Comparison of ENCODE assay signal across 17 cellular contexts in the genomic region with DNA sequence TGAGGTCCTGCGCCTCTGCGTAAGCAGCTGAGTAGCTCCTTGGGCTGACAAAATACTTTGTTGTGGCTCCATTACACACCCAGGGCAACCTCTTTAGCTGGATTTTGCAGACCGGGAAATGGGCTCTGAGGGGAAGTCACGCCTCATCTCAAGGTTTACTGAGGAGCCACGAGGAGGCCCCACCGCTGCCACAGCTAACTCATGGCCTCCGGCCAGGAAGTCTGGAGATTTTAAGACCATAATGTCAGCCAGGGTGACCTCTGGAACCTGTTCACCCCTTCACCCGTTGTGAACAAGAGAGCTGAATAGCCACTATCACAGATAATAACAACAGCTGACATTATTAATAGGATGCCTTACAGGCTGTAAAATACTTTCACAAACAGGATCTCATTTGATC.
DNase-seq lines count a peak whose midpoint lies in the region; ATAC-seq and TF ChIP-seq lines count a peak whose summit lies in the region.
"Had no signal": no experiment of that assay in that cellular context is flagged by ENCODE, and none has a peak within 500 bp of the region (broad histone marks: within the 10 kb centered on the region; RNA-seq: fewer than 3 reads in every experiment).

No MANE protein-coding gene starts in this region.

- TF ChIP-seq EP300 in gastroesophageal sphincter (IDR thresholded peaks at IDR 0.05), result no peak

- no peaks in the 10 kb centered on the region for H4K20me1 ChIP-seq in PC-3 (ENCODE audit: low read length)
- H4K20me1 ChIP-seq: BLaER1 treated with 17β-estradiol and CSF1 and Interleukin-3, amounts not matched to agents 10 nM and 100 nM had no signal

- H3K9me2 ChIP-seq in PC-3 (replicated peaks; ENCODE audit: low read length), result no peaks in the 10 kb centered on the region

- peak overlapping the region; percentile 84 for H3K4me2 ChIP-seq in PC-3 (ENCODE audit: low read length)
- H3K4me2 ChIP-seq: BLaER1 treated with 17β-estradiol and CSF1 and Interleukin-3, amounts not matched to agents 10 nM and 100 nM had no signal

- H3K9me3 ChIP-seq in PC-3 (ENCODE audit: low read length) (no peaks in the 10 kb centered on the region), gastroesophageal sphincter (no peaks in the 10 kb centered on the region)
- H3K9me3 ChIP-seq: BLaER1 treated with 17β-estradiol and CSF1 and Interleukin-3, amounts not matched to agents 10 nM and 100 nM had no signal

- CTCF ChIA-PET in PC-3 (lab: Charles Lee), result no interaction called here

- intact Hi-C loops in PC-3 (cut with micrococcal nuclease), result loop anchor here (5.0 kb wide), 1 partner anchor 76 kb away; no protein-coding TSS in a partner anchor

- H3K79me2 ChIP-seq in PC-3 (ENCODE audit: low read length), result no peaks in the 10 kb centered on the region

- ATAC-seq in PC-3, result peak; percentile 68
- ATAC-seq in left lobe of liver, result peak; percentile 27
- ATAC-seq in gastroesophageal sphincter, result no peak
- no peak for ATAC-seq in HG02852 (IDR thresholded peaks at IDR 0.05; ENCODE audit: unreplicated experiment)
- ATAC-seq: CD8-positive, alpha-beta T cell; Panc1 had no signal

- DNase-seq in NCI-H82 (lab: John Stamatoyannopoulos, UW), result peak; percentile 58
- DNase-seq in NCI-H82 treated with DMSO at 0.1 percent for 48 hours (lab: John Stamatoyannopoulos, UW; ENCODE audit: unreplicated experiment), result no peak
- peak; percentile 64 for DNase-seq in PC-3
- peak; percentile 49 for DNase-seq in left lobe of liver (ENCODE audit: low spot score)
- peak; percentile 62 for DNase-seq in retinal pigment epithelial cell (ENCODE audit: low read depth)
- DNase-seq in stimulated activated CD4-positive, alpha-beta T cell treated with anti-CD3 and anti-CD28 coated beads, Interleukin-4, amount 100 ng/mL, for 4 hours, result no peak
- DNase-seq: 8988T; CD8-positive, alpha-beta T cell; DMS153; Karpas-422; NCI-H1930; NCI-H226; NCI-H524 had no signal

- no peaks in the 10 kb centered on the region for H3F3A ChIP-seq in PC-3 (ENCODE audit: low read length, unreplicated experiment)

- BruUV-seq in PC-3 (replicated peaks; lab: Mats Ljungman, UMichigan), result TSS peak; percentile 75

- no peak for TF ChIP-seq CTCF in PC-3 (conservative IDR thresholded peaks at IDR 0.05; ENCODE audit: low read depth, low read length)
- no peak for TF ChIP-seq CTCF in retinal pigment epithelial cell (conservative IDR thresholded peaks at IDR 0.05; ENCODE audit: low read depth, low read length)
- TF ChIP-seq CTCF in gastroesophageal sphincter (IDR thresholded peaks at IDR 0.05), result no peak

- peak overlapping the region; percentile 56 for H3K9ac ChIP-seq in PC-3 (ENCODE audit: low read length)
- H3K9ac ChIP-seq: BLaER1 treated with 17β-estradiol and CSF1 and Interleukin-3, amounts not matched to agents 10 nM and 100 nM had no signal

- peak overlapping the region; percentile 54; the same call in 1 of the 2 replicates for H3K4me3 ChIP-seq in PC-3 (ENCODE audit: low read length)
- H3K4me3 ChIP-seq in retinal pigment epithelial cell (ENCODE audit: low read length), result no peak overlapping the region
- H3K4me3 ChIP-seq in gastroesophageal sphincter, result no peak overlapping the region
- H3K4me3 ChIP-seq: BLaER1 treated with 17β-estradiol and CSF1 and Interleukin-3, amounts not matched to agents 10 nM and 100 nM had no signal

- POLR2A ChIA-PET in PC-3 (lab: Charles Lee; ENCODE audit: unreplicated experiment), result no interaction called here

- peak overlapping the region; percentile 58 for H2AFZ ChIP-seq in PC-3 (ENCODE audit: low read length)

- H3K27ac ChIP-seq in PC-3 (ENCODE audit: low read length) (peak overlapping the region; percentile 95), gastroesophageal sphincter (no peak overlapping the region)
- H3K27ac ChIP-seq: BLaER1 treated with 17β-estradiol and CSF1 and Interleukin-3, amounts not matched to agents 10 nM and 100 nM had no signal

- H3K4me1 ChIP-seq in PC-3 (ENCODE audit: insufficient read depth, low read length), result peaks cover 30% of the 10 kb centered on the region
- H3K4me1 ChIP-seq in gastroesophageal sphincter, result no peaks in the 10 kb centered on the region

- H3K36me3 ChIP-seq in PC-3 (ENCODE audit: low read depth, low read length), result no peaks in the 10 kb centered on the region
- no peaks in the 10 kb centered on the region for H3K36me3 ChIP-seq in gastroesophageal sphincter
- H3K36me3 ChIP-seq: BLaER1 treated with 17β-estradiol and CSF1 and Interleukin-3, amounts not matched to agents 10 nM and 100 nM had no signal

- WGBS in gastroesophageal sphincter (ENCODE audit: low coverage in 1 of 2), 2 donors, result 0 to 17% methylated on average over 1 to 3 of the region's 8 CpGs

- TF ChIP-seq POLR2A in gastroesophageal sphincter (IDR thresholded peaks at IDR 0.05), result no peak

- H3K27me3 ChIP-seq in PC-3 (ENCODE audit: low read length) (no peaks in the 10 kb centered on the region), gastroesophageal sphincter (no peaks in the 10 kb centered on the region)
- H3K27me3 ChIP-seq: BLaER1 treated with 17β-estradiol and CSF1 and Interleukin-3, amounts not matched to agents 10 nM and 100 nM had no signal

Comparison
In these comparisons a context has a peak if more than half of its experiments do, and no peak if none do; other contexts are left out.
1. DNase-seq: peak in NCI-H82 (single experiment), PC-3 (single experiment), left lobe of liver (single experiment) and retinal pigment epithelial cell (single experiment); none in NCI-H82 treated with DMSO at 0.1 percent for 48 hours (single experiment) and stimulated activated CD4-positive, alpha-beta T cell treated with anti-CD3 and anti-CD28 coated beads, Interleukin-4, amount 100 ng/mL, for 4 hours (0 of 2).
2. ATAC-seq: peak in PC-3 (single experiment) and left lobe of liver (single experiment); none in gastroesophageal sphincter (single experiment) and HG02852 (single experiment).